1 cellular context compared by ENCODE assay signal in the genomic region with DNA sequence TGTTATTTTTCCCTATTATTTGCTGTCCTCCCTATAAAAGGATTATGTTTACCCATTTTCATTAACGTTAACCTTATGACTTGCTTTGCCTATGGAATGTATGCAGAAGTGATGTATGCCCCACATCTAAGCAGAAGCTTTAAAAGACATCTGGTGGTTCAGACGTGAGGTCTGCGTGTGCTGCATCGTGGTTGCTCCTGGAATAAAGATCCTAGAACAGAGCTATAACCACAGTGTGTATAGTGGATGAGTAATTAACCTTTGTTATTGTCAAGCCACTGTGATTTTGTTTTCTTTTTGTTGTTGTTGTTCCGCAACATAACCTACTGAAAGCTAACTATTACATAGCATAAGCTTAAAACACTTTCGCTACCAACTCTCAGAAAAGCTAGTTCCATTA.
TF ChIP-seq lines count a peak whose summit lies in the region.

No MANE protein-coding gene starts in this region.

TF ChIP-seq in SK-N-SH, 30 proteins besides CTCF, POLR2A, EP300 and RAD21 (continued from another document):
- no peak for TF ChIP-seq TCF12 (IDR thresholded peaks at IDR 0.05)
- TF ChIP-seq, protein P1, sequence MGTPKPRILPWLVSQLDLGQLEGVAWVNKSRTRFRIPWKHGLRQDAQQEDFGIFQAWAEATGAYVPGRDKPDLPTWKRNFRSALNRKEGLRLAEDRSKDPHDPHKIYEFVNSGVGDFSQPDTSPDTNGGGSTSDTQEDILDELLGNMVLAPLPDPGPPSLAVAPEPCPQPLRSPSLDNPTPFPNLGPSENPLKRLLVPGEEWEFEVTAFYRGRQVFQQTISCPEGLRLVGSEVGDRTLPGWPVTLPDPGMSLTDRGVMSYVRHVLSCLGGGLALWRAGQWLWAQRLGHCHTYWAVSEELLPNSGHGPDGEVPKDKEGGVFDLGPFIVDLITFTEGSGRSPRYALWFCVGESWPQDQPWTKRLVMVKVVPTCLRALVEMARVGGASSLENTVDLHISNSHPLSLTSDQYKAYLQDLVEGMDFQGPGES (IDR thresholded peaks at IDR 0.05; ENCODE audit: low read depth, low read length) = no peak
TF ChIP-seq in SK-N-SH: peak in this region for 0.
